Comparison of ENCODE assay signal across 8 cellular contexts in the genomic region with DNA sequence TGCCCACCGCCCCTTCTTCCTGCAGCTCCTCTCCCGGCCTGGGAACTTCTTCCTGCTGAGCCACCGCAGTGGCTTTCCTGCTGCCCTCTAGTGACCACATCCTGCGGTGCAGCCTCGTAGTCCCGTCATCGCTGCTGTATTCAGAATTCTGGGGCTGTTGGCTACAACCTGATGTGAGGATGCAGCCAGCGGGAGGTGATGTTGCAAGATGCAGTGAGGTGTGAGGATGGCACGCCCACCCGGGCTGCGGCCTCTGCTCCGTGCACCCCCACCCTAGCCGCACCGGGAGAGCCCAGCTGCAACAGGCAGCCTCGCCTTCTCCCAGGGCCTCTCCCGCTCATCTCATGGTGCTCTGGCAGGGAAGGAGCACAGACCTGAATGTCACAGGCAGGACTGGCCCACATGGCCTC. TPM values are rescaled to one million over a fixed set of nuclear protein-coding genes. Genes with fewer than 3 reads are reported as not detected.
DNase-seq lines count a peak whose midpoint lies in the region; ATAC-seq, FAIRE-seq and TF ChIP-seq lines count a peak whose summit lies in the region.

No MANE protein-coding gene starts in this region.

- no peak overlapping the region for H3K4me3 Mint-ChIP-seq in astrocyte (ENCODE audit: unreplicated experiment)

- H3K9me3 ChIP-seq in astrocyte (ENCODE audit: insufficient read depth, low read depth, low read length): no peaks in the 10 kb centered on the region

- H3K36me3 ChIP-seq in astrocyte (ENCODE audit: insufficient read depth, low read length): no peaks in the 10 kb centered on the region

- no peak overlapping the region for H3K27ac Mint-ChIP-seq in astrocyte (ENCODE audit: unreplicated experiment)

- TF ChIP-seq CTCF in astrocyte (IDR thresholded peaks at IDR 0.05; ENCODE audit: insufficient read depth, low read depth, low read length): peak; percentile 86

- H3K9ac ChIP-seq in astrocyte (ENCODE audit: low read length): no peak overlapping the region

- H2AFZ ChIP-seq in astrocyte (ENCODE audit: low read depth, low read length): no peak overlapping the region

- peaks cover 15% of the 10 kb centered on the region for H3K4me1 ChIP-seq in astrocyte (ENCODE audit: insufficient read depth, low read length)

- no peaks in the 10 kb centered on the region for H3K27me3 ChIP-seq in astrocyte (ENCODE audit: insufficient read depth, low read length)

- peaks cover 17% of the 10 kb centered on the region for H3K4me1 Mint-ChIP-seq in astrocyte (ENCODE audit: low read depth, unreplicated experiment)

- peak; percentile 5 for FAIRE-seq in astrocyte (lab: Jason Lieb, UNC)

- DNase-seq in AG08395 (ENCODE audit: low spot score): peak; percentile 85
- DNase-seq in NCI-H1417 (lab: John Stamatoyannopoulos, UW): peak; percentile 64 to 83 (median 78)
- peak in 4 of 5 experiments; percentile 33 to 47 (median 43) for DNase-seq in T-helper 2 cell
- peak; percentile 23 for DNase-seq in astrocyte (ENCODE audit: low read depth)
- peak; percentile 87 for DNase-seq in hepatic stellate cell (ENCODE audit: low spot score)
- peak; percentile 84 for DNase-seq in sciatic nerve (ENCODE audit: low spot score)

- ATAC-seq in GM18867 (IDR thresholded peaks at IDR 0.05; ENCODE audit: unreplicated experiment): peak; percentile 48
- peak; percentile 71 for ATAC-seq in sciatic nerve
- no peak for ATAC-seq in HG03196 (IDR thresholded peaks at IDR 0.05; ENCODE audit: unreplicated experiment)

- H3K4me3 ChIP-seq in astrocyte (ENCODE audit: insufficient read depth, low read depth, low read length): no peak overlapping the region

- no peak overlapping the region for H3K27ac ChIP-seq in astrocyte (ENCODE audit: low read depth, low read length)

- no peak overlapping the region for H3K4me2 ChIP-seq in astrocyte (ENCODE audit: low read length)

- intact Hi-C loops in sciatic nerve (cut with DNase I): no loop called here

- peaks cover 41% of the 10 kb centered on the region for H3K27me3 Mint-ChIP-seq in astrocyte (ENCODE audit: low read depth, unreplicated experiment)

- H3K36me3 Mint-ChIP-seq in astrocyte (ENCODE audit: low read depth, unreplicated experiment): no peaks in the 10 kb centered on the region

- H4K20me1 ChIP-seq in astrocyte (ENCODE audit: insufficient read depth, low read length): no peaks in the 10 kb centered on the region

- H3K79me2 ChIP-seq in astrocyte (ENCODE audit: insufficient read depth, low read length): no peaks in the 10 kb centered on the region

- no peaks in the 10 kb centered on the region for H3K9me3 Mint-ChIP-seq in astrocyte (ENCODE audit: unreplicated experiment)

RNA-seq across cellular contexts. Expression of a gene that starts 10.1 kb away (rescaled TPM):
- total RNA-seq in astrocyte: 2.6 and 3.0 TPM in 2 replicates
- 2.1 TPM for total RNA-seq in sciatic nerve

Comparison
In these comparisons a context has a peak if more than half of its experiments do, and no peak if none do; other contexts are left out.
1. DNase-seq: peak in every context shown above with its lines; median percentile 87 in hepatic stellate cell; 85 in AG08395; 84 in sciatic nerve; 78 in NCI-H1417; 43 in T-helper 2 cell; 23 in astrocyte.